1 cellular context compared by ENCODE assay signal in genomic region chr19:41883821-41884733, GRCh38.
TF ChIP-seq lines count a peak whose summit lies in the region.

No MANE protein-coding gene starts in this region.

TF ChIP-seq in HepG2, 621 proteins besides CTCF, POLR2A, EP300 and RAD21 (continued from another document and continues in another):
- TF ChIP-seq CEBPZ (IDR thresholded peaks at IDR 0.05; ENCODE audit: low read length) (no peak), ZNF580 (CRISPR knock-in tag; IDR thresholded peaks at IDR 0.05; ENCODE audit: borderline replicate concordance, low read depth) (peak; percentile 86; the same call in 1 of the 2 replicates), ZNF678 (CRISPR knock-in tag; IDR thresholded peaks at IDR 0.05) (no peak), ZNF484 (CRISPR knock-in tag; IDR thresholded peaks at IDR 0.05; ENCODE audit: borderline replicate concordance, low read depth) (no peak), PAF1 (CRISPR knock-in tag; IDR thresholded peaks at IDR 0.05) (no peak), TP53 (CRISPR knock-in tag; conservative IDR thresholded peaks at IDR 0.05) (no peak), ARID4A (CRISPR knock-in tag; IDR thresholded peaks at IDR 0.05; ENCODE audit: borderline replicate concordance) (peak; percentile 95; the same call in 1 of the 2 replicates), JUND (CRISPR knock-in tag; IDR thresholded peaks at IDR 0.05) (no peak), RCOR2 (CRISPR knock-in tag; IDR thresholded peaks at IDR 0.05) (peak; percentile 72; the same call in 1 of the 2 replicates), HNRNPL (IDR thresholded peaks at IDR 0.05; ENCODE audit: low read depth, low read length) (peak; percentile 56; the same call in 1 of the 2 replicates), PAWR (CRISPR knock-in tag; IDR thresholded peaks at IDR 0.05; ENCODE audit: borderline replicate concordance) (no peak), RARG (CRISPR knock-in tag; IDR thresholded peaks at IDR 0.05; ENCODE audit: low read depth) (no peak), NCOR1 (IDR thresholded peaks at IDR 0.05; ENCODE audit: borderline replicate concordance, low read length) (peak; percentile 60; the same call in 1 of the 2 replicates), SYNCRIP (IDR thresholded peaks at IDR 0.05; ENCODE audit: insufficient read depth, low read depth, low read length) (no peak), ZNF841 (CRISPR knock-in tag; IDR thresholded peaks at IDR 0.05; ENCODE audit: borderline replicate concordance) (no peak), ZSCAN29 (CRISPR knock-in tag; conservative IDR thresholded peaks at IDR 0.05) (peak; percentile 54; the same call in 1 of the 2 replicates), ZC3H4 (CRISPR knock-in tag; IDR thresholded peaks at IDR 0.05; ENCODE audit: borderline replicate concordance) (no peak), SAP130 (CRISPR knock-in tag; IDR thresholded peaks at IDR 0.05; ENCODE audit: low read depth) (peak; percentile 94), CAMTA2 (CRISPR knock-in tag; IDR thresholded peaks at IDR 0.05; ENCODE audit: borderline replicate concordance) (no peak), ZNF264 (CRISPR knock-in tag; IDR thresholded peaks at IDR 0.05) (peak; percentile 74), ARNT2 (CRISPR knock-in tag; IDR thresholded peaks at IDR 0.05; ENCODE audit: low read depth) (0 out of 2 replicates have a peak, but pooled peaks have one; percentile 57), ZNF569 (CRISPR knock-in tag; IDR thresholded peaks at IDR 0.05; ENCODE audit: borderline replicate concordance) (no peak), ZNF496 (CRISPR knock-in tag; IDR thresholded peaks at IDR 0.05; ENCODE audit: insufficient replicate concordance) (no peak), PITX1 (CRISPR knock-in tag; IDR thresholded peaks at IDR 0.05) (peak; percentile 25; the same call in 1 of the 2 replicates), ISX (CRISPR knock-in tag; conservative IDR thresholded peaks at IDR 0.05) (no peak), CBX2 (IDR thresholded peaks at IDR 0.05; ENCODE audit: low read depth, low read length) (no peak), CBX2 (CRISPR knock-in tag; IDR thresholded peaks at IDR 0.05; ENCODE audit: low read depth) (no peak), MIER2 (CRISPR knock-in tag; IDR thresholded peaks at IDR 0.05) (peak; percentile 71), ZNF124 (CRISPR knock-in tag; IDR thresholded peaks at IDR 0.05) (no peak; the same call in 1 of the 2 replicates), DMTF1 (CRISPR knock-in tag; IDR thresholded peaks at IDR 0.05) (no peak), BHLHE40 (IDR thresholded peaks at IDR 0.05; ENCODE audit: low read length) (no peak), EED (CRISPR knock-in tag; IDR thresholded peaks at IDR 0.05) (no peak), PHF5A (CRISPR knock-in tag; IDR thresholded peaks at IDR 0.05; ENCODE audit: low read depth, unreplicated experiment) (peak; percentile 87), NFKB2 (CRISPR knock-in tag; IDR thresholded peaks at IDR 0.05; ENCODE audit: borderline replicate concordance) (peak; percentile 84; the same call in 1 of the 2 replicates), MEF2D (CRISPR knock-in tag; IDR thresholded peaks at IDR 0.05) (peak; percentile 74), BCLAF1 (IDR thresholded peaks at IDR 0.05) (no peak), AGO1 (IDR thresholded peaks at IDR 0.05; ENCODE audit: low read depth, low read length, poor library complexity, severe bottlenecking) (peak; percentile 70), ZNF501 (CRISPR knock-in tag; IDR thresholded peaks at IDR 0.05) (0 out of 2 replicates have a peak, but pooled peaks have one; percentile 62), ZNF318 (CRISPR knock-in tag; IDR thresholded peaks at IDR 0.05) (no peak), MAFK (conservative IDR thresholded peaks at IDR 0.05 in 1 of 2, IDR thresholded peaks at IDR 0.05 in 1 of 2; ENCODE audit: low read length in 2 of 2) (no peak), WIZ (CRISPR knock-in tag; IDR thresholded peaks at IDR 0.05) (0 out of 2 replicates have a peak, but pooled peaks have one; percentile 66), ETV6 (CRISPR knock-in tag; conservative IDR thresholded peaks at IDR 0.05) (peak; percentile 94)
